8 cellular contexts compared by ENCODE assay signal in the genomic region with DNA sequence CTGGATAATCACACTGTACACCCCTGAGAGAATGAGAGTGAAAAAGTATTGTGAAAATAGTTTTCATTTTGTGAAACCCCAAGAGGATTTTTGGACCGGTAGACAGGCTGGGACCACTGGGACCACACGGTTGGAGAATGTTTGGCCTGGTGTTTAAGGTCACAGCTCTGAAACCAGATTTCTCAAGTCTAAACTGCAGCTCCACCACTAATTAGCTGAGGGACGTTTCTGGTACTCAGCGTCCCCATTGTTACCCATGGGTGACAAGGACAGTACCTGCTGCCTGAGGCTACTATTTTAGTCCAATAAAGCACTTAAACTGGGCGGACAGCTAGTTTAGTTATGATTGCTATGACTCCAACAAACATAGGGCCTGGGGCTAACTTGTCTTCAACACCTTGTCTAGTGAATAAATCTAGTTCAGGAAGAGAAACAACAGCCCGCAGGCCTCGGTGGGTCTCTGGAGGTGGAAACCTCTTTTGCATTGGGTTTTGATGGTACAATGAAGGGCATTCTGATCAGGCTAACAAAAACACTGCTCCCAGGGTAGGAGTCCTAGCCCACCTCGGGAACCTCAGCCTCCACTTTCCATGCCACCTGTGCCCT. TPM values are rescaled to one million over a fixed set of nuclear protein-coding genes. Genes with fewer than 3 reads are reported as not detected.
DNase-seq lines count a peak whose midpoint lies in the region; ATAC-seq and TF ChIP-seq lines count a peak whose summit lies in the region.

No MANE protein-coding gene starts in this region.

- peaks cover 0 to 2% (median 0%) of the 10 kb centered on the region in 3 donors for H3K9me3 Mint-ChIP-seq in IgD-negative memory B cell

- peak overlapping the region; percentile 85 to 98 (median 96) for H3K4me3 Mint-ChIP-seq in IgD-negative memory B cell

- H3K4me3 ChIP-seq in ACC112 (ENCODE audit: low read depth, low read length) (peak overlapping the region; percentile 80), cardiac fibroblast (replicated peaks in 1 of 2; ENCODE audit: low read depth in 2 of 2, low read length in 2 of 2) (peak overlapping the region; percentile 61 to 72), muscle layer of colon (ENCODE audit: low read depth in 1 of 2, low read length in 2 of 2) (peak overlapping the region; percentile 31 to 47)

- peak overlapping the region; percentile 86 to 100 (median 99) for H3K27ac Mint-ChIP-seq in IgD-negative memory B cell

- H3K36me3 ChIP-seq in ACC112 (ENCODE audit: insufficient read depth, low read length) (peaks cover 4% of the 10 kb centered on the region; the same call in 1 of the 2 replicates), muscle layer of colon (ENCODE audit: insufficient read depth, low read length) (peaks cover 8% of the 10 kb centered on the region)

- H2AFZ ChIP-seq in ACC112 (ENCODE audit: low read length, unreplicated experiment), result no peak overlapping the region

- ATAC-seq in GM19455 (IDR thresholded peaks at IDR 0.05; ENCODE audit: unreplicated experiment), result no peak

- H3K27me3 ChIP-seq in ACC112 (ENCODE audit: insufficient read depth, low read length) (no peaks in the 10 kb centered on the region), muscle layer of colon (ENCODE audit: control insufficient read depth in 1 of 2, insufficient read depth in 2 of 2, low read length in 2 of 2) (peaks cover 0 to 5% of the 10 kb centered on the region in 2 donors)

- H3K36me3 Mint-ChIP-seq in IgD-negative memory B cell, result peaks cover 5% of the 10 kb centered on the region

- H3K4me1 ChIP-seq in ACC112 (ENCODE audit: control insufficient read depth, insufficient read depth, low read length, unreplicated experiment), result peaks cover 11% of the 10 kb centered on the region
- peaks cover 7% of the 10 kb centered on the region for H3K4me1 ChIP-seq in muscle layer of colon (ENCODE audit: insufficient read depth, low read length)

- TF ChIP-seq CTCF in cardiac fibroblast (IDR thresholded peaks at IDR 0.05; ENCODE audit: low read depth, low read length), result no peak

- peaks cover 0 to 7% (median 5%) of the 10 kb centered on the region in 3 donors for H3K4me1 Mint-ChIP-seq in IgD-negative memory B cell

- H3K79me2 ChIP-seq in ACC112 (ENCODE audit: control insufficient read depth, insufficient read depth, low read length, unreplicated experiment), result peaks cover 42% of the 10 kb centered on the region

- peak overlapping the region; percentile 94 for H3K27ac ChIP-seq in ACC112 (ENCODE audit: low read depth, low read length)
- H3K27ac ChIP-seq in muscle layer of colon (ENCODE audit: low read depth, low read length), result peak overlapping the region; percentile 88

- no peaks in the 10 kb centered on the region for H3K9me3 ChIP-seq in muscle layer of colon (ENCODE audit: low read length)

- H3K27me3 Mint-ChIP-seq in IgD-negative memory B cell, result no peaks in the 10 kb centered on the region

- no peak for DNase-seq in cardiac fibroblast (ENCODE audit: low read depth in 2 of 2)
- no peak for DNase-seq in NCI-H2196 treated with DMSO at 0.1 percent for 48 hours (lab: John Stamatoyannopoulos, UW; ENCODE audit: unreplicated experiment)
- no peak for DNase-seq in NCI-H2227 treated with DMSO at 0.1 percent for 48 hours (lab: John Stamatoyannopoulos, UW)
- no peak for DNase-seq in EL

- peak overlapping the region; percentile 56 for H3K9ac ChIP-seq in muscle layer of colon (ENCODE audit: low read length)

RNA-seq across cellular contexts. Expression of gene USP11, which starts 0.5 kb away (rescaled TPM):
- polyA plus RNA-seq in IgD-negative memory B cell, result 68.6 TPM

RNA-seq across cellular contexts. Expression of gene CDK16, which starts 13.8 kb away (rescaled TPM):
- 16.8 TPM for polyA plus RNA-seq in IgD-negative memory B cell

RNA-seq across cellular contexts. Expression of gene UBA1, which starts 38.7 kb away (rescaled TPM):
- polyA plus RNA-seq in IgD-negative memory B cell, result 190 TPM
